Comparison of ENCODE assay signal across 17 cellular contexts in genomic region chr11:33559567-33559966, GRCh38.
DNase-seq lines count a peak whose midpoint lies in the region; ATAC-seq and TF ChIP-seq lines count a peak whose summit lies in the region.
"Had no signal": no experiment of that assay in that cellular context is flagged by ENCODE, and none has a peak within 500 bp of the region (broad histone marks: within the 10 kb centered on the region; RNA-seq: fewer than 3 reads in every experiment).

No MANE protein-coding gene starts in this region.

- H2AFZ ChIP-seq in H9 (ENCODE audit: low read length) (no peak overlapping the region), trophoblast cell (ENCODE audit: insufficient read depth, low read length, poor library complexity) (no peak overlapping the region)

- H3K4me1 ChIP-seq in H9 (ENCODE audit: insufficient read depth, low read length) (no peaks in the 10 kb centered on the region; the same call in 1 of the 2 replicates), trophoblast cell (ENCODE audit: control insufficient read depth in 1 of 2, insufficient read depth in 2 of 2, low read length in 2 of 2) (peaks cover 9 to 13% of the 10 kb centered on the region in 2 experiments)
- H3K4me1 ChIP-seq: A549, Caco-2, HAP-1 had no signal

- no peak overlapping the region for H3K27ac ChIP-seq in H9 (ENCODE audit: insufficient read length, low read depth, low read length)
- H3K27ac ChIP-seq in trophoblast cell (ENCODE audit: low read depth, low read length), result no peak overlapping the region
- H3K27ac ChIP-seq: 22Rv1, A549, C4-2B had no signal

- H3K4me2 ChIP-seq in H9 (ENCODE audit: insufficient read depth, insufficient read length, low read length) (no peak overlapping the region), trophoblast cell (ENCODE audit: low read length) (no peak overlapping the region)
- H3K4me2 ChIP-seq: A549 had no signal

- H3T11ph ChIP-seq in H9 (ENCODE audit: low read length), result no peak overlapping the region

- no peak overlapping the region for H4K5ac ChIP-seq in H9 (ENCODE audit: insufficient read length, low read depth, low read length)

- H3K4me3 Mint-ChIP-seq in T-helper 1 cell treated with Interleukin-12 subunit alpha and Interleukin-12 subunit beta and Interleukin-4 antibody, amounts not matched to agents 30 μg/mL and 1 μg/mL, for 36 hours, result no peak overlapping the region
- H3K4me3 Mint-ChIP-seq in H9, result no peak overlapping the region
- no peak overlapping the region for H3K4me3 Mint-ChIP-seq in activated T-cell treated with anti-CD3 and anti-CD28 coated beads, Interleukin-2, amount 50 U/mL, for 24 hours
- H3K4me3 Mint-ChIP-seq: CD4-positive, alpha-beta T cell had no signal

- H2BK5ac ChIP-seq in H9 (ENCODE audit: insufficient read length, low read length) (no peak overlapping the region), trophoblast cell (ENCODE audit: low read depth, low read length, poor library complexity) (no peak overlapping the region)

- H3K79me2 ChIP-seq in H9 (ENCODE audit: insufficient read depth, low read length) (no peaks in the 10 kb centered on the region), trophoblast cell (ENCODE audit: control insufficient read depth, insufficient read depth, low read length, poor library complexity) (peaks cover 2% of the 10 kb centered on the region)

- H3K4ac ChIP-seq in H9 (ENCODE audit: low read depth, low read length) (no peak overlapping the region), trophoblast cell (ENCODE audit: low read depth, low read length) (no peak overlapping the region)

- H2BK15ac ChIP-seq in H9 (ENCODE audit: low read depth, low read length), result no peak overlapping the region

- peak overlapping the region; percentile 13 for H3K27ac Mint-ChIP-seq in T-helper 1 cell treated with Interleukin-12 subunit alpha and Interleukin-12 subunit beta and Interleukin-4 antibody, amounts not matched to agents 30 μg/mL and 1 μg/mL, for 36 hours
- H3K27ac Mint-ChIP-seq in H9, result peak overlapping the region in 2 of 3 experiments; percentile 6 to 22; a peak in 2 of 7 replicates
- H3K27ac Mint-ChIP-seq in activated T-cell treated with anti-CD3 and anti-CD28 coated beads, Interleukin-2, amount 50 U/mL, for 24 hours, result no peak overlapping the region
- H3K27ac Mint-ChIP-seq: CD4-positive, alpha-beta T cell had no signal

- H2AK5ac ChIP-seq in H9 (ENCODE audit: insufficient read length, low read length) (no peak overlapping the region), trophoblast cell (ENCODE audit: low read length) (no peak overlapping the region)

- no peaks in the 10 kb centered on the region for H3K36me3 ChIP-seq in trophoblast cell (ENCODE audit: control insufficient read depth in 1 of 2, insufficient read depth in 2 of 2, low read length in 2 of 2)
- H3K36me3 ChIP-seq: HAP-1 had no signal

- TF ChIP-seq CTCF in H9 (conservative IDR thresholded peaks at IDR 0.05), result no peak

- no CpG with 5 or more reads among the region's 11 CpGs for WGBS in H9 (ENCODE audit: extremely low coverage, insufficient read length, low lambda C conversion rate)
- WGBS in trophoblast cell (ENCODE audit: extremely low coverage, insufficient coverage, insufficient read length), result no CpG with 5 or more reads among the region's 11 CpGs

- no peaks in the 10 kb centered on the region for H3K79me1 ChIP-seq in H9 (ENCODE audit: insufficient read depth, low read depth, low read length, poor library complexity, severe bottlenecking)
- peaks cover 8% of the 10 kb centered on the region for H3K79me1 ChIP-seq in trophoblast cell (ENCODE audit: low read length)

- no peaks in the 10 kb centered on the region for H3K9me3 ChIP-seq in H9 (ENCODE audit: control insufficient read depth, low read depth, low read length)
- H3K9me3 ChIP-seq in trophoblast cell (ENCODE audit: insufficient read depth, low read depth, low read length), result no peaks in the 10 kb centered on the region
- H3K9me3 ChIP-seq: A549, Caco-2, HAP-1 had no signal

- no peaks in the 10 kb centered on the region for H3K4me1 Mint-ChIP-seq in T-helper 1 cell treated with Interleukin-12 subunit alpha and Interleukin-12 subunit beta and Interleukin-4 antibody, amounts not matched to agents 30 μg/mL and 1 μg/mL, for 36 hours (ENCODE audit: low read depth)
- peaks cover 2 to 7% of the 10 kb centered on the region in 2 experiments; a peak in 3 of 4 replicates for H3K4me1 Mint-ChIP-seq in H9
- H3K4me1 Mint-ChIP-seq in activated T-cell treated with anti-CD3 and anti-CD28 coated beads, Interleukin-2, amount 50 U/mL, for 24 hours (ENCODE audit: low read depth), result no peaks in the 10 kb centered on the region

- H3K23ac ChIP-seq in H9 (ENCODE audit: insufficient read length, low read depth, low read length), result no peak overlapping the region
- H3K23ac ChIP-seq in trophoblast cell (ENCODE audit: low read length), result peak overlapping the region; percentile 48

- H3K14ac ChIP-seq in H9 (ENCODE audit: insufficient read depth, low read length) (no peak overlapping the region), trophoblast cell (ENCODE audit: low read length) (no peak overlapping the region)

- H4K8ac ChIP-seq in H9 (replicated peaks; ENCODE audit: insufficient read length, low read depth, low read length), result no peak overlapping the region
- H4K8ac ChIP-seq in trophoblast cell (ENCODE audit: low read depth, low read length), result no peak overlapping the region

- H2BK12ac ChIP-seq in H9 (ENCODE audit: insufficient read length, low read depth, low read length) (no peak overlapping the region), trophoblast cell (ENCODE audit: low read length) (peak overlapping the region; percentile 32)

- no peaks in the 10 kb centered on the region for H4K20me1 ChIP-seq in H9 (ENCODE audit: control insufficient read depth, insufficient read depth, insufficient read length)

- H3K9ac ChIP-seq in H9 (ENCODE audit: extremely low read depth, insufficient read length, low read length), result no peak overlapping the region
- H3K9ac ChIP-seq in trophoblast cell (ENCODE audit: low read length), result no peak overlapping the region

- H3K27me3 ChIP-seq in H9 (ENCODE audit: insufficient read depth, low read length) (no peaks in the 10 kb centered on the region), trophoblast cell (ENCODE audit: insufficient read depth, low read length) (no peaks in the 10 kb centered on the region)

- no peak overlapping the region for H3K56ac ChIP-seq in H9 (ENCODE audit: insufficient read length, low read depth, low read length)

- H3K4me3 ChIP-seq in trophoblast cell (ENCODE audit: low read depth, low read length), result no peak overlapping the region
- H3K4me3 ChIP-seq: A549, HAP-1 had no signal

- ATAC-seq in GM21390 (IDR thresholded peaks at IDR 0.05; ENCODE audit: unreplicated experiment), result no peak
- ATAC-seq: A549 had no signal

- H3K36me3 Mint-ChIP-seq in T-helper 1 cell treated with Interleukin-12 subunit alpha and Interleukin-12 subunit beta and Interleukin-4 antibody, amounts not matched to agents 30 μg/mL and 1 μg/mL, for 36 hours (ENCODE audit: low read depth), result no peaks in the 10 kb centered on the region
- no peaks in the 10 kb centered on the region; a peak in 1 of 7 replicates for H3K36me3 Mint-ChIP-seq in H9 (ENCODE audit: insufficient read depth in 1 of 3, low read depth in 3 of 3)
- H3K36me3 Mint-ChIP-seq in activated T-cell treated with anti-CD3 and anti-CD28 coated beads, Interleukin-2, amount 50 U/mL, for 24 hours (ENCODE audit: low read depth), result no peaks in the 10 kb centered on the region

- no peak for DNase-seq in T-helper 1 cell
- no peak for DNase-seq in H9
- peak; percentile 71 for DNase-seq in islet precursor cell
- DNase-seq in trophoblast cell, result peak in 1 of 2 donors; percentile 32
- DNase-seq in activated T-cell treated with anti-CD3 and anti-CD28 coated beads, Interleukin-2, amount 50 U/mL, for 24 hours, result no peak
- no peak for DNase-seq in DMS53 treated with DMSO at 0.1 percent for 48 hours (lab: John Stamatoyannopoulos, UW; ENCODE audit: unreplicated experiment)
- DNase-seq: AML-193; Caco-2; CD4-positive, alpha-beta T cell; DMS153; DMS79 treated with DMSO at 0.1 percent for 48 hours had no signal

- peaks cover 13% of the 10 kb centered on the region for H3K27me3 Mint-ChIP-seq in T-helper 1 cell treated with Interleukin-12 subunit alpha and Interleukin-12 subunit beta and Interleukin-4 antibody, amounts not matched to agents 30 μg/mL and 1 μg/mL, for 36 hours (ENCODE audit: low read depth)
- H3K27me3 Mint-ChIP-seq in H9 (ENCODE audit: low read depth), result no peaks in the 10 kb centered on the region
- peaks cover 10% of the 10 kb centered on the region for H3K27me3 Mint-ChIP-seq in activated T-cell treated with anti-CD3 and anti-CD28 coated beads, Interleukin-2, amount 50 U/mL, for 24 hours

- H3K18ac ChIP-seq in H9 (ENCODE audit: insufficient read length, low read depth, low read length) (no peak overlapping the region), trophoblast cell (ENCODE audit: low read length) (no peak overlapping the region)

- H3K9me3 Mint-ChIP-seq in T-helper 1 cell treated with Interleukin-12 subunit alpha and Interleukin-12 subunit beta and Interleukin-4 antibody, amounts not matched to agents 30 μg/mL and 1 μg/mL, for 36 hours, result no peaks in the 10 kb centered on the region
- no peaks in the 10 kb centered on the region for H3K9me3 Mint-ChIP-seq in H9
- no peaks in the 10 kb centered on the region for H3K9me3 Mint-ChIP-seq in activated T-cell treated with anti-CD3 and anti-CD28 coated beads, Interleukin-2, amount 50 U/mL, for 24 hours
- H3K9me3 Mint-ChIP-seq: CD4-positive, alpha-beta T cell had no signal

- no peaks in the 10 kb centered on the region for H3K23me2 ChIP-seq in H9 (ENCODE audit: insufficient read length, low read depth, low read length, poor library complexity, severe bottlenecking)

- H4K91ac ChIP-seq in H9 (ENCODE audit: insufficient read length, low read depth, low read length) (no peak overlapping the region), trophoblast cell (ENCODE audit: low read depth, low read length) (no peak overlapping the region)

- H2BK120ac ChIP-seq in H9 (ENCODE audit: low read depth, low read length, poor library complexity, severe bottlenecking) (no peak overlapping the region), trophoblast cell (ENCODE audit: insufficient read depth, low read length, poor library complexity) (no peak overlapping the region)

- H4K12ac ChIP-seq in trophoblast cell (ENCODE audit: low read depth, low read length), result no peak overlapping the region

- H2BK20ac ChIP-seq in H9 (ENCODE audit: low read depth, low read length, poor library complexity, severe bottlenecking), result no peak overlapping the region
